In the genomic region with DNA sequence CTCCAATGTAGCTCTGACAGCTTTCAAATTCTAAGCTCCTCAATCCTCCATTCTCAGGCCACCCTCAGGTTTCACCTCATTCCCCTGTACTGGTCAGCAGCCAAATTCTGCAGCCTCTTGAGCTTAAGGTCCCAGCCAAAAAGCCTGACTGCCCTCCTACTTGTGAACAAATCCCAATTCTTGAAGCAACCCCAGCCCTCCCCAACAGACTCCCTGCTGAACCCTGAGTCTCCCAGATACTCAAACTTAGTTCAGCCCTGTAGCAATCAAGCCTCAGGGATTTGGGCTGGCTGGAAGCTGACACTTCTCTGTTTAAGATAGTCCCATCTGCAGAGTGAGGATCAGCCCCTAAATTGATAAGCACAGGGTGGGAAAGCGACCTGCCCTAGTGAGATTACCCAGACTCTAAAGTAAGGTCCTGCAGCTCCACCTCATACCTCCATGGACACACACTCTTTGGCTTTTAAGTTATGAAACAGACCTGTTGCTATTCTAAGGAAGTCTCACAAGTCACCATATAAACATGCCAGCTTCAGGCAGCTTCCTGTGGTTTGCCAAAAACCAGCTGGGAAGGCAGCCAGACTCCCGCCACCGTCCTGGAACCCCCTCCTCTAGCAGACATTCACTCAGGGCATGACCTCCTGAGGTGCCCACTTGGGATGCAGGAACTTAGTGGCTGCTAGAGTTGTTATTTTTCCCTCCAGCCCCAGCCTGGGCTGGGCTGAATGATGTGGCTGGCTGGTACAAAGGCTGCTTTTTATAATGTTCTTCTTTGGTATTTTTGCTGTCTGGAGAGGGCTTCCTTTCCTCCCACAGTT, we compare ENCODE assay signal across 8 cellular contexts.
DNase-seq lines count a peak whose midpoint lies in the region; ATAC-seq and TF ChIP-seq lines count a peak whose summit lies in the region.

No MANE protein-coding gene starts in this region.

- peak; percentile 38 for DNase-seq in amniotic epithelial cell (ENCODE audit: low read depth)
- peak; percentile 93 for DNase-seq in islet precursor cell
- DNase-seq in substantia nigra (lab: John Stamatoyannopoulos, UW), result peak in 45 of 49 donors; percentile 17 to 87 (median 60)
- DNase-seq in NCI-H2171 treated with DMSO at 0.1 percent for 48 hours (lab: John Stamatoyannopoulos, UW), result no peak
- no peak for DNase-seq in OCI-LY7 (ENCODE audit: low spot score)

- CTCF ChIA-PET in OCI-LY7 (lab: Charles Lee; ENCODE audit: unreplicated experiment), result no interaction called here

- POLR2A ChIA-PET in OCI-LY7 (lab: Charles Lee), result interaction anchor here (0.6 to 1.3 kb wide), 5 partner anchors 11 to 488 kb away, joined by 3 to 4 read pairs (median 3); no protein-coding TSS in a partner anchor

- peaks cover 3% of the 10 kb centered on the region for H3K4me1 ChIP-seq in OCI-LY7 (ENCODE audit: insufficient read depth, low read length, poor library complexity, severe bottlenecking)

- ATAC-seq in GM18858 (IDR thresholded peaks at IDR 0.05; ENCODE audit: unreplicated experiment) (peak; percentile 41), HG03432 (IDR thresholded peaks at IDR 0.05; ENCODE audit: unreplicated experiment) (peak; percentile 73), HG03280 (IDR thresholded peaks at IDR 0.05; ENCODE audit: unreplicated experiment) (no peak)

- no peak overlapping the region for H3K4me2 ChIP-seq in OCI-LY7 (ENCODE audit: low read length)

- no peak for TF ChIP-seq CTCF in OCI-LY7 (conservative IDR thresholded peaks at IDR 0.05; ENCODE audit: low read length)

- H3K9me2 ChIP-seq in OCI-LY7 (ENCODE audit: insufficient read depth, low read length), result no peaks in the 10 kb centered on the region

- H3K4me3 ChIP-seq in OCI-LY7 (ENCODE audit: low read depth, low read length, poor library complexity, severe bottlenecking), result no peak overlapping the region

- intact Hi-C loops in OCI-LY7 (cut with micrococcal nuclease; ENCODE audit: unreplicated experiment), result no loop called here

- H4K20me1 ChIP-seq in OCI-LY7 (ENCODE audit: insufficient read depth, low read length), result no peaks in the 10 kb centered on the region

- H3K27ac ChIP-seq in substantia nigra (ENCODE audit: low read depth, low read length, poor library complexity, severe bottlenecking) (peak overlapping the region; percentile 98), OCI-LY7 (ENCODE audit: low read depth, low read length, poor library complexity, severe bottlenecking) (no peak overlapping the region)

- H3K79me2 ChIP-seq in OCI-LY7 (ENCODE audit: insufficient read depth, low read depth, low read length), result no peaks in the 10 kb centered on the region

- H2AFZ ChIP-seq in OCI-LY7 (ENCODE audit: low read length), result no peak overlapping the region

- H3K36me3 ChIP-seq in OCI-LY7 (ENCODE audit: insufficient read depth, low read length), result no peaks in the 10 kb centered on the region

- BruUV-seq in OCI-LY7 (replicated peaks; lab: Mats Ljungman, UMichigan), result no TSS peak

- H3K9me3 ChIP-seq in OCI-LY7 (ENCODE audit: low read length), result no peaks in the 10 kb centered on the region

Comparison
In these comparisons a context has a peak if more than half of its experiments do, and no peak if none do; other contexts are left out.
1. DNase-seq: peak in amniotic epithelial cell (single experiment), islet precursor cell (single experiment) and substantia nigra (45 of 49); none in NCI-H2171 treated with DMSO at 0.1 percent for 48 hours (single experiment) and OCI-LY7 (single experiment).